Comparison of ENCODE assay signal across 24 cellular contexts in the genomic region with DNA sequence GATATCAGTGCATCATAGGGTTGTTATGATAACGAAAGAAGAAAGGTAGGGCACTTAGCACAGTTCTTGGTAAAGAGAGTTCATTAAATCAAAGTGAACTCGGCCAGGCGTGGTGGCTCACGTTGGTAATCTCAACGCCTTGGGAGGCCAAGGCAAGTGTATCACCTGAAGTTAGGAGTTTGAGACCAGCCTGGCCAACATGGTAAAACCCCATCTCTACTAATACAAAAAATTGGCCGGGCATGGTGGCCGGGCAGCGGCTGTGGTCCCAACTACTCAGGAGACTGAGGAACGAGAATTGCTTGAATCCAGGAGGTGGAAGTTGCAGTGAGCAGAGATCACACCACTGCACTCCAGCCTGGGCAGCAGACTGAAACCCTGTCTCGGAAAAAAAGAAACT. TPM values are rescaled to one million over a fixed set of nuclear protein-coding genes. Genes with fewer than 3 reads are reported as not detected.
DNase-seq lines count a peak whose midpoint lies in the region; ATAC-seq and TF ChIP-seq lines count a peak whose summit lies in the region.
"Had no signal": no experiment of that assay in that cellular context is flagged by ENCODE, and none has a peak within 500 bp of the region (broad histone marks: within the 10 kb centered on the region; RNA-seq: fewer than 3 reads in every experiment).

No MANE protein-coding gene starts in this region.

- H3K9me3 Mint-ChIP-seq in activated naive CD4-positive, alpha-beta T cell treated with anti-CD3 and anti-CD28 coated beads for 36 hours: no peaks in the 10 kb centered on the region
- no peaks in the 10 kb centered on the region for H3K9me3 Mint-ChIP-seq in immature natural killer cell
- H3K9me3 Mint-ChIP-seq: activated T-cell treated with anti-CD3 and anti-CD28 coated beads, Interleukin-2, amount 50 U/mL, for 24 hours; IgD-negative memory B cell had no signal

- TF ChIP-seq CTCF in sigmoid colon (IDR thresholded peaks at IDR 0.05): no peak

- H3K4me3 ChIP-seq in sigmoid colon: no peak overlapping the region
- H3K4me3 ChIP-seq: lower lobe of right lung, ovary, SJSA1, stomach, uterus had no signal

- TF ChIP-seq EP300 in sigmoid colon (IDR thresholded peaks at IDR 0.05): no peak

- WGBS in sigmoid colon, 2 donors: 93 to 95% methylated on average over 10 of the region's 10 CpGs

- H3K4me1 ChIP-seq in sigmoid colon: peaks cover 0 to 41% (median 15%) of the 10 kb centered on the region in 4 donors
- H3K4me1 ChIP-seq: lower lobe of right lung had no signal

- CTCF ChIA-PET in activated naive CD4-positive, alpha-beta T cell treated with anti-CD3 and anti-CD28 coated beads for 36 hours (lab: Charles Lee): interaction anchor here (0.5 kb wide), 1 partner anchor 8 kb away, joined by 3 read pairs; no protein-coding TSS in a partner anchor

- ATAC-seq in T-helper 17 cell: no peak
- ATAC-seq in HG03520 (IDR thresholded peaks at IDR 0.05; ENCODE audit: unreplicated experiment): no peak
- no peak for ATAC-seq in GM21786 (IDR thresholded peaks at IDR 0.05; ENCODE audit: unreplicated experiment)
- ATAC-seq: lower lobe of right lung had no signal

- peaks cover 4 to 13% (median 6%) of the 10 kb centered on the region in 4 donors for H3K36me3 ChIP-seq in sigmoid colon
- H3K36me3 ChIP-seq: ovary, uterus had no signal

- no peak for TF ChIP-seq POLR2A in sigmoid colon (IDR thresholded peaks at IDR 0.05)

- H3K27ac Mint-ChIP-seq in activated naive CD4-positive, alpha-beta T cell treated with anti-CD3 and anti-CD28 coated beads for 36 hours: peak overlapping the region; percentile 30
- peak overlapping the region; percentile 47 for H3K27ac Mint-ChIP-seq in T-helper 17 cell
- peak overlapping the region in 2 of 6 donors; percentile 12 to 60 for H3K27ac Mint-ChIP-seq in immature natural killer cell

- intact Hi-C loops in activated naive CD4-positive, alpha-beta T cell treated with anti-CD3 and anti-CD28 coated beads for 36 hours (cut with micrococcal nuclease): no loop called here
- intact Hi-C loops in sigmoid colon (cut with DNase I): no loop called here

- H3K27me3 ChIP-seq in sigmoid colon: no peaks in the 10 kb centered on the region
- H3K27me3 ChIP-seq: ovary, SJSA1, stomach, uterus had no signal

- no peak for DNase-seq in activated naive CD4-positive, alpha-beta T cell treated with anti-CD3 and anti-CD28 coated beads for 36 hours
- DNase-seq in activated naive CD4-positive, alpha-beta T cell treated with Interleukin-2 at 50 U/mL for 16 hours: no peak
- DNase-seq in T-helper 17 cell: no peak
- DNase-seq in immature natural killer cell: no peak
- DNase-seq in sigmoid colon: peak; percentile 21
- DNase-seq: activated CD4-positive, CD25-positive, alpha-beta regulatory T cell; activated T-cell treated with anti-CD3 and anti-CD28 coated beads, Interleukin-2, amount 50 U/mL, for 24 hours; EL; kidney glomerular epithelial cell; lower lobe of right lung; MV-4-11; NCI-H446; NCI-H748 treated with DMSO at 0.1 percent for 48 hours; nephron progenitor cell; ovary; retina; RPMI8226; stimulated activated CD4-positive, alpha-beta T cell treated with anti-CD3 and anti-CD28 coated beads, Interleukin-1b, Interleukin-23, amount 100 ng/mL, for 48 hours; stomach; uterus had no signal

- peaks cover 54% of the 10 kb centered on the region for H3K4me1 Mint-ChIP-seq in activated naive CD4-positive, alpha-beta T cell treated with anti-CD3 and anti-CD28 coated beads for 36 hours (ENCODE audit: low read depth)
- H3K4me1 Mint-ChIP-seq in T-helper 17 cell (peaks cover 31% of the 10 kb centered on the region), immature natural killer cell (peaks cover 66 to 98% of the 10 kb centered on the region in 2 donors)

- H3K36me3 Mint-ChIP-seq in activated naive CD4-positive, alpha-beta T cell treated with anti-CD3 and anti-CD28 coated beads for 36 hours (ENCODE audit: low read depth): peaks cover 53% of the 10 kb centered on the region
- peaks cover 3% of the 10 kb centered on the region for H3K36me3 Mint-ChIP-seq in T-helper 17 cell (ENCODE audit: low read depth)
- H3K36me3 Mint-ChIP-seq in immature natural killer cell: peaks cover 0 to 18% (median 4%) of the 10 kb centered on the region in 3 donors

- no peak overlapping the region for H3K27ac ChIP-seq in sigmoid colon
- H3K27ac ChIP-seq: lower lobe of right lung, ovary, SJSA1, stomach, uterus had no signal

- H3K27me3 Mint-ChIP-seq in activated naive CD4-positive, alpha-beta T cell treated with anti-CD3 and anti-CD28 coated beads for 36 hours (ENCODE audit: low read depth): no peaks in the 10 kb centered on the region
- no peaks in the 10 kb centered on the region for H3K27me3 Mint-ChIP-seq in T-helper 17 cell
- peaks cover 2 to 13% (median 3%) of the 10 kb centered on the region in 3 donors for H3K27me3 Mint-ChIP-seq in immature natural killer cell (ENCODE audit: low read depth in 3 of 3)
- H3K27me3 Mint-ChIP-seq: activated T-cell treated with anti-CD3 and anti-CD28 coated beads, Interleukin-2, amount 50 U/mL, for 24 hours; IgD-negative memory B cell had no signal

- H3K4me3 Mint-ChIP-seq in activated naive CD4-positive, alpha-beta T cell treated with anti-CD3 and anti-CD28 coated beads for 36 hours: no peak overlapping the region
- H3K4me3 Mint-ChIP-seq in T-helper 17 cell: no peak overlapping the region
- H3K4me3 Mint-ChIP-seq in immature natural killer cell: peak overlapping the region; percentile 17 to 47 (median 36)
- H3K4me3 Mint-ChIP-seq: activated T-cell treated with anti-CD3 and anti-CD28 coated beads, Interleukin-2, amount 50 U/mL, for 24 hours; nephron progenitor cell had no signal

- H3K9me3 ChIP-seq in T-helper 17 cell (ENCODE audit: control insufficient read depth, low read length, poor library complexity, severe bottlenecking): no peaks in the 10 kb centered on the region
- H3K9me3 ChIP-seq in sigmoid colon: no peaks in the 10 kb centered on the region
- H3K9me3 ChIP-seq: lower lobe of right lung, ovary, SJSA1, stomach, uterus had no signal

RNA-seq across cellular contexts. Expression of a gene that starts 19.1 kb away (rescaled TPM):
- 10 to 100 TPM; 46.5 to 48.2 TPM for total RNA-seq in activated naive CD4-positive, alpha-beta T cell treated with anti-CD3 and anti-CD28 coated beads for 36 hours
- total RNA-seq in T-helper 17 cell: 10 to 100 TPM; 75.2 to 84.9 TPM
- 10 to 100 TPM; 26.6 to 37.4 (median 36.6) TPM for polyA plus RNA-seq in immature natural killer cell
- total RNA-seq in sigmoid colon: 10 to 100 TPM; 48.2 to 85.3 (median 58.6) TPM
- 10 to 100 TPM; 15.3 to 28.3 (median 25.8) TPM for polyA plus RNA-seq in sigmoid colon

Comparison
In these comparisons a context has a peak if more than half of its experiments do, and no peak if none do; other contexts are left out.
1. H3K4me3 Mint-ChIP-seq: peak in immature natural killer cell (5 of 5); none in activated naive CD4-positive, alpha-beta T cell treated with anti-CD3 and anti-CD28 coated beads for 36 hours (single experiment) and T-helper 17 cell (single experiment).